In genomic region chr15:32028921-32029320, GRCh38 we compare ENCODE assay signal across 1 cellular context.
TF ChIP-seq lines count a peak whose summit lies in the region.

No MANE protein-coding gene starts in this region.

TF ChIP-seq in HEK293, 187 proteins besides CTCF, POLR2A, EP300 and RAD21 (continued from another document):
- no peak for TF ChIP-seq ZNF488 (tag by site-specific recombination; IDR thresholded peaks at IDR 0.05)
- no peak for TF ChIP-seq GLI4 (tag by site-specific recombination; IDR thresholded peaks at IDR 0.05)
- TF ChIP-seq ZNF521 (tag by site-specific recombination; IDR thresholded peaks at IDR 0.05), result no peak
- no peak for TF ChIP-seq ZEB2 (tag by site-specific recombination; IDR thresholded peaks at IDR 0.05)
- no peak for TF ChIP-seq ZNF266 (tag by site-specific recombination; IDR thresholded peaks at IDR 0.05; ENCODE audit: low read depth)
- TF ChIP-seq ZNF132 (tag by site-specific recombination; IDR thresholded peaks at IDR 0.05; ENCODE audit: borderline replicate concordance), result no peak
- no peak for TF ChIP-seq ZNF548 (tag by site-specific recombination; IDR thresholded peaks at IDR 0.05)
